Comparison of ENCODE assay signal across 1 cellular context in genomic region chr2:64267699-64268098, GRCh38.
TF ChIP-seq lines count a peak whose summit lies in the region.

No MANE protein-coding gene starts in this region.

TF ChIP-seq in IMR-90, 13 proteins besides CTCF, POLR2A, EP300 and RAD21 (continued from another document):
- TF ChIP-seq, protein P1, sequence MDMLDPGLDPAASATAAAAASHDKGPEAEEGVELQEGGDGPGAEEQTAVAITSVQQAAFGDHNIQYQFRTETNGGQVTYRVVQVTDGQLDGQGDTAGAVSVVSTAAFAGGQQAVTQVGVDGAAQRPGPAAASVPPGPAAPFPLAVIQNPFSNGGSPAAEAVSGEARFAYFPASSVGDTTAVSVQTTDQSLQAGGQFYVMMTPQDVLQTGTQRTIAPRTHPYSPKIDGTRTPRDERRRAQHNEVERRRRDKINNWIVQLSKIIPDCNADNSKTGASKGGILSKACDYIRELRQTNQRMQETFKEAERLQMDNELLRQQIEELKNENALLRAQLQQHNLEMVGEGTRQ (IDR thresholded peaks at IDR 0.05; ENCODE audit: low read depth, low read length): no peak
- TF ChIP-seq MXI1 (IDR thresholded peaks at IDR 0.05; ENCODE audit: borderline replicate concordance, low read depth, low read length) (no peak), CEBPB (IDR thresholded peaks at IDR 0.05; ENCODE audit: low read depth, low read length) (no peak), RCOR1 (IDR thresholded peaks at IDR 0.05; ENCODE audit: insufficient replicate concordance, low read length) (no peak)
